25 cellular contexts compared by ENCODE assay signal in genomic region chr7:78215199-78215598, GRCh38.
"Had no signal": no experiment of that assay in that cellular context is flagged by ENCODE, and none has a peak within 500 bp of the region (broad histone marks: within the 10 kb centered on the region; RNA-seq: fewer than 3 reads in every experiment).

No MANE protein-coding gene starts in this region.

- H3K4me1 ChIP-seq: SJSA1 had no signal

- H3K9me3 ChIP-seq: SJSA1 had no signal

- H3K27ac Mint-ChIP-seq: IgD-negative memory B cell, T-cell had no signal

- H3K9ac ChIP-seq: KMS-11 had no signal

- H3K36me3 ChIP-seq: SJSA1 had no signal

- DNase-seq: Kasumi-1, MV-4-11, NCI-H1048, NCI-H1105, NCI-H1417, NCI-H1436 treated with DMSO at 0.1 percent for 48 hours, NCI-H1694, NCI-H187 treated with DMSO at 0.1 percent for 48 hours, NCI-H2029 treated with DMSO at 0.1 percent for 48 hours, NCI-H2107, NCI-H2227 treated with DMSO at 0.1 percent for 48 hours, NCI-H526 treated with DMSO at 0.1 percent for 48 hours, NCI-H748 treated with DMSO at 0.1 percent for 48 hours, Right ventricle myocardium superior, RPMI8226, SIG-M5, SW 1271, T-cell had no signal

- FAIRE-seq: HepG2, K562, RCC 7860 had no signal

- H3K27ac ChIP-seq: KMS-11, SJSA1, SK-N-MC had no signal

- H3K4me2 ChIP-seq: KMS-11 had no signal

- H3K27me3 ChIP-seq: SJSA1 had no signal

- H3K4me1 Mint-ChIP-seq: IgD-negative memory B cell, T-cell had no signal

- H3K4me3 ChIP-seq: K562, SJSA1, SK-N-MC had no signal

- ATAC-seq: HepG2, K562, T-cell had no signal

- H3K9me3 Mint-ChIP-seq: IgD-negative memory B cell, T-cell had no signal

- H3K36me3 Mint-ChIP-seq: IgD-negative memory B cell, T-cell had no signal

- H3K4me3 Mint-ChIP-seq: IgD-negative memory B cell, T-cell had no signal
